In genomic region chr5:170389250-170389902, GRCh38 we compare ENCODE assay signal across 14 cellular contexts. TPM values are rescaled to one million over a fixed set of nuclear protein-coding genes. Genes with fewer than 3 reads are reported as not detected.
DNase-seq lines count a peak whose midpoint lies in the region; ATAC-seq, FAIRE-seq and TF ChIP-seq lines count a peak whose summit lies in the region.
"Had no signal": no experiment of that assay in that cellular context is flagged by ENCODE, and none has a peak within 500 bp of the region (broad histone marks: within the 10 kb centered on the region; RNA-seq: fewer than 3 reads in every experiment).

KCNMB1 (minus strand) TSS chr5:170389367; CDS start chr5:170385447, 3,920 bp downstream.

- no peaks in the 10 kb centered on the region for H3F3A ChIP-seq in GM23248 (ENCODE audit: insufficient read depth)

- peak within 1 kb of the TSS; percentile 17 for H3K27ac Mint-ChIP-seq in mesothelial cell of epicardium
- H3K27ac Mint-ChIP-seq: activated T-helper 17 cell treated with anti-CD3 and anti-CD28 coated beads, Interleukin-2, amount 50 U/mL, for 72 hours; T-helper 2 cell treated with Interferon-gamma antibody and Interleukin-4, amounts not matched to agents 5 μg/mL and 100 μg/mL, for 36 hours had no signal

- ATAC-seq in K562: no peak
- peak; percentile 82 for ATAC-seq in thoracic aorta (ENCODE audit: insufficient number of reproducible peaks, low FRiP score, low read depth)
- ATAC-seq in HG03460 (IDR thresholded peaks at IDR 0.05; ENCODE audit: unreplicated experiment): no peak
- ATAC-seq: activated T-helper 17 cell treated with anti-CD3 and anti-CD28 coated beads, Interleukin-2, amount 50 U/mL, for 72 hours had no signal

- no TSS peak for BruUV-seq in K562 (replicated peaks; lab: Mats Ljungman, UMichigan)

- no peak for TF ChIP-seq EP300 in K562 (IDR thresholded peaks at IDR 0.05; ENCODE audit: low read length)

- H4K20me1 ChIP-seq in GM23248 (ENCODE audit: insufficient read depth) (no peaks in the 10 kb centered on the region), K562 (replicated peaks; ENCODE audit: control insufficient read depth, insufficient read depth, low read length) (peaks cover 3% of the 10 kb centered on the region; the same call in 1 of the 2 replicates)

- TF ChIP-seq POLR2A in K562 (conservative IDR thresholded peaks at IDR 0.05): no peak

- TF ChIP-seq RAD21 in K562 (CRISPR knock-in tag; conservative IDR thresholded peaks at IDR 0.05 in 1 of 2, IDR thresholded peaks at IDR 0.05 in 1 of 2): no peak

- H3K4me1 ChIP-seq in GM23248 (ENCODE audit: insufficient read depth): no peaks in the 10 kb centered on the region
- H3K4me1 ChIP-seq in K562 (replicated peaks in 1 of 2; ENCODE audit: control insufficient read depth in 2 of 2, insufficient read depth in 2 of 2, low read length in 2 of 2): no peaks in the 10 kb centered on the region
- H3K4me1 ChIP-seq in thoracic aorta (ENCODE audit: control insufficient read depth in 1 of 2, low read depth in 2 of 2): peaks cover 13 to 66% of the 10 kb centered on the region in 2 donors

- TF ChIP-seq CTCF in K562 (IDR thresholded peaks at IDR 0.05 in 2 of 3, conservative IDR thresholded peaks at IDR 0.05 in 1 of 3; ENCODE audit: insufficient read depth in 2 of 3, low read depth in 1 of 3, low read length in 3 of 3): no peak
- no peak for TF ChIP-seq CTCF in mesothelial cell of epicardium (IDR thresholded peaks at IDR 0.05; ENCODE audit: unreplicated experiment)
- TF ChIP-seq CTCF in thoracic aorta (IDR thresholded peaks at IDR 0.05): peak; percentile 6
- no peak for TF ChIP-seq CTCF in GM10266 (IDR thresholded peaks at IDR 0.05; ENCODE audit: control insufficient read depth, insufficient read depth, low read depth, missing control alignments)

- 3 to 4% methylated on average over 10 to 11 of the region's 11 CpGs for WGBS in GM23248 (ENCODE audit: low coverage in 1 of 2, low lambda C conversion rate in 2 of 2, missing lambda C conversion rate in 2 of 2), 2 experiments
- WGBS in K562 (ENCODE audit: insufficient coverage, low coverage, missing lambda C conversion rate): 0% methylated on average over 8 of the region's 11 CpGs

- H3K36me3 ChIP-seq in GM23248 (ENCODE audit: low read depth): no peaks in the 10 kb centered on the region
- no peaks in the 10 kb centered on the region for H3K36me3 ChIP-seq in K562 (ENCODE audit: control insufficient read depth, insufficient read depth, low read length)
- peaks cover 10% of the 10 kb centered on the region for H3K36me3 ChIP-seq in thoracic aorta

- peaks cover 21% of the 10 kb centered on the region for H3K4me1 Mint-ChIP-seq in mesothelial cell of epicardium

- H3K79me2 ChIP-seq in GM23248 (ENCODE audit: insufficient read depth) (no peaks in the 10 kb centered on the region), K562 (ENCODE audit: control insufficient read depth, insufficient read depth, low read length) (no peaks in the 10 kb centered on the region)

- H3K9ac ChIP-seq in GM23248 (no peak within 1 kb of the TSS), K562 (ENCODE audit: insufficient read depth in 1 of 2, low read depth in 2 of 2, low read length in 2 of 2) (no peak within 1 kb of the TSS)

- no peaks in the 10 kb centered on the region for H3K9me1 ChIP-seq in K562 (ENCODE audit: control insufficient read depth, insufficient read depth, low read length)

- CTCF ChIA-PET in K562 (lab: Yijun Ruan, JAX; ENCODE audit: low intra/inter-chr PET ratio): no interaction called here

- H3K27ac ChIP-seq in GM23248: no peak within 1 kb of the TSS
- no peak within 1 kb of the TSS for H3K27ac ChIP-seq in K562 (ENCODE audit: extremely low read depth, low read depth, low read length)
- peak within 1 kb of the TSS; percentile 95 to 97 for H3K27ac ChIP-seq in thoracic aorta

- POLR2A ChIA-PET in K562 (lab: Yijun Ruan, JAX): interaction anchor here (0.6 to 1.1 kb wide), 3 partner anchors 34 to 182 kb away, joined by 3 to 4 read pairs (median 3); no protein-coding TSS in a partner anchor

- FAIRE-seq in K562 (lab: Jason Lieb, UNC): no peak

- H3K9me2 ChIP-seq in GM23248 (ENCODE audit: insufficient read depth): no peaks in the 10 kb centered on the region

- in situ Hi-C loops in GM23248 (cut with MboI) (no loop called here), K562 (cut with MboI) (no loop called here)

- H3K27me3 Mint-ChIP-seq in mesothelial cell of epicardium (ENCODE audit: low read depth): peaks cover 4% of the 10 kb centered on the region

- H3K4me2 ChIP-seq in GM23248 (ENCODE audit: unreplicated experiment): no peak within 1 kb of the TSS
- no peak within 1 kb of the TSS for H3K4me2 ChIP-seq in K562 (ENCODE audit: insufficient read depth, low read length)

- DNase-seq in GM23248 (peak; percentile 12), K562 (ENCODE audit: extremely low read depth in 1 of 4, low spot score in 3 of 4) (no peak), mesothelial cell of epicardium (ENCODE audit: low spot score in 2 of 2, unreplicated experiment in 2 of 2) (no peak), thoracic aorta (ENCODE audit: low spot score) (no peak), H4 (ENCODE audit: low spot score) (no peak), GM10266 (ENCODE audit: extremely low spot score) (no peak), NCI-H524 treated with DMSO at 0.1 percent for 48 hours (lab: John Stamatoyannopoulos, UW) (no peak)
- DNase-seq: KBM-7; NCI-H69; stimulated activated CD8-positive, alpha-beta memory T cell treated with anti-CD3 and anti-CD28 coated beads, Interleukin-4, amount 100 ng/mL, for 48 hours had no signal

- H2AFZ ChIP-seq in GM23248 (no peak within 1 kb of the TSS), K562 (ENCODE audit: low read depth, low read length) (no peak within 1 kb of the TSS)

- H3K27me3 ChIP-seq in GM23248 (replicated peaks; ENCODE audit: insufficient read depth) (peaks cover 48% of the 10 kb centered on the region), K562 (ENCODE audit: control insufficient read depth in 2 of 2, insufficient read depth in 2 of 2, low read length in 2 of 2) (peaks cover 12 to 69% of the 10 kb centered on the region in 2 experiments; a peak in 4 of 5 replicates), thoracic aorta (replicated peaks; ENCODE audit: insufficient read depth) (no peaks in the 10 kb centered on the region)

- no peaks in the 10 kb centered on the region for H3K9me3 Mint-ChIP-seq in mesothelial cell of epicardium
- H3K9me3 Mint-ChIP-seq: activated T-helper 17 cell treated with anti-CD3 and anti-CD28 coated beads, Interleukin-2, amount 50 U/mL, for 72 hours; T-helper 2 cell treated with Interferon-gamma antibody and Interleukin-4, amounts not matched to agents 5 μg/mL and 100 μg/mL, for 36 hours had no signal

- H3K4me3 ChIP-seq in GM23248 (no peak within 1 kb of the TSS), K562 (no peak within 1 kb of the TSS), thoracic aorta (peak within 1 kb of the TSS; percentile 82)

- H3K9me3 ChIP-seq in GM23248 (ENCODE audit: low read depth) (no peaks in the 10 kb centered on the region), K562 (replicated peaks; ENCODE audit: control insufficient read depth, insufficient read depth, low read depth, low read length) (no peaks in the 10 kb centered on the region), thoracic aorta (no peaks in the 10 kb centered on the region)

- no peaks in the 10 kb centered on the region for H3K36me3 Mint-ChIP-seq in mesothelial cell of epicardium

- intact Hi-C loops in K562 (cut with micrococcal nuclease): no loop called here

- no peak within 1 kb of the TSS for H3K4me3 Mint-ChIP-seq in mesothelial cell of epicardium
- H3K4me3 Mint-ChIP-seq: activated T-helper 17 cell treated with anti-CD3 and anti-CD28 coated beads, Interleukin-2, amount 50 U/mL, for 72 hours; T-helper 2 cell treated with Interferon-gamma antibody and Interleukin-4, amounts not matched to agents 5 μg/mL and 100 μg/mL, for 36 hours had no signal

TF ChIP-seq in K562, 482 proteins besides CTCF, POLR2A, EP300 and RAD21:
- peak; percentile 28 for TF ChIP-seq ZFP36 (IDR thresholded peaks at IDR 0.05; ENCODE audit: low read depth, low read length, partially characterized antibody)
- no peak for TF ChIP-seq ZNF431 (CRISPR knock-in tag; IDR thresholded peaks at IDR 0.05)
- no peak for TF ChIP-seq NCOA6 (IDR thresholded peaks at IDR 0.05)
- TF ChIP-seq DACH1 (IDR thresholded peaks at IDR 0.05; ENCODE audit: partially characterized antibody): no peak
TF ChIP-seq in K562: peak in this region for 1.

RNA-seq across cellular contexts. Expression of gene KCNMB1, which starts in this region (rescaled TPM):
- total RNA-seq in GM23248 (2014; rRNA removed; shearing (Covaris generic)): not detected in 2 replicates
- not detected in 2 replicates for polyA plus RNA-seq in GM23248 (2016; fragmentation: Nextera tagmentation; extraction: Ambion mirVana)
- not detected in 2 replicates for total RNA-seq in K562 (2011; cell fraction: chromatin; rRNA removed; ENCODE audit: low replicate concordance)
- total RNA-seq in K562 (2011; cell fraction: nucleolus; rRNA removed): not detected in 2 replicates
- total RNA-seq in K562 (2011; cell fraction: nucleoplasm; rRNA removed): not detected in 2 replicates
- not detected in 2 replicates for total RNA-seq in K562 (2014; rRNA removed)
- total RNA-seq in K562 (2014; rRNA removed; fragmentation: Illumina TruSeq; extraction: Trizol): not detected in 2 replicates
- not detected in 2 replicates for total RNA-seq in K562 (2015; rRNA removed; fragmentation: Illumina TruSeq; extraction: Trizol)
- total RNA-seq in K562 (2021): not detected in 2 replicates
- not detected in 2 replicates for polyA plus RNA-seq in K562 (2011; rRNA removed)
- not detected in 2 replicates for polyA plus RNA-seq in K562 (2011; cell fraction: cytosol; rRNA removed)
- polyA plus RNA-seq in K562 (2011; cell fraction: nucleus; rRNA removed): not detected in 2 replicates
- not detected in 2 replicates for polyA plus RNA-seq in K562 (2012)
- not detected in 2 replicates for polyA plus RNA-seq in K562 (2014; fragmentation: Illumina TruSeq; extraction: Trizol)
- polyA plus RNA-seq in K562 (2014; fragmentation: Nextera tagmentation; extraction: Ambion mirVana): not detected
- polyA plus RNA-seq in K562 (2014; rRNA removed): not detected in 2 replicates
- not detected in 2 replicates for polyA minus RNA-seq in K562 (2011; rRNA and poly(A)+ RNA removed)
- polyA minus RNA-seq in K562 (2011; cell fraction: cytosol; rRNA and poly(A)+ RNA removed): not detected in 2 replicates
- not detected in 2 replicates for polyA minus RNA-seq in K562 (2011; cell fraction: nucleus; rRNA and poly(A)+ RNA removed)
- 0.20 to 0.27 TPM (median 0.22 TPM) in 3 replicates for total RNA-seq in mesothelial cell of epicardium
- 10 to 100 TPM; 20.1 to 30.1 TPM for total RNA-seq in thoracic aorta
- not detected in 2 replicates for total RNA-seq in H4 (2014; rRNA removed; shearing (Covaris generic))
- total RNA-seq: activated T-helper 17 cell treated with anti-CD3 and anti-CD28 coated beads, Interleukin-2, amount 50 U/mL, for 72 hours; renal cortical epithelial cell had no signal

Comparison
In these comparisons a context has a peak if more than half of its experiments do, and no peak if none do; other contexts are left out.
1. RNA of gene KCNMB1 (total RNA-seq): 20.1 to 30.1 TPM in thoracic aorta; 0.20 to 0.27 TPM in mesothelial cell of epicardium, not detected in GM23248, not detected in K562 and not detected in H4; every median in the first group is over 10 times any median in the second.
2. Peak in DNase-seq in GM23248; RNA of the gene not detected or under 1 TPM.
3. H3K27ac ChIP-seq: peak in thoracic aorta (2 of 2); none in GM23248 (single experiment) and K562 (single experiment).